Comparison of ENCODE assay signal across 20 cellular contexts in the genomic region with DNA sequence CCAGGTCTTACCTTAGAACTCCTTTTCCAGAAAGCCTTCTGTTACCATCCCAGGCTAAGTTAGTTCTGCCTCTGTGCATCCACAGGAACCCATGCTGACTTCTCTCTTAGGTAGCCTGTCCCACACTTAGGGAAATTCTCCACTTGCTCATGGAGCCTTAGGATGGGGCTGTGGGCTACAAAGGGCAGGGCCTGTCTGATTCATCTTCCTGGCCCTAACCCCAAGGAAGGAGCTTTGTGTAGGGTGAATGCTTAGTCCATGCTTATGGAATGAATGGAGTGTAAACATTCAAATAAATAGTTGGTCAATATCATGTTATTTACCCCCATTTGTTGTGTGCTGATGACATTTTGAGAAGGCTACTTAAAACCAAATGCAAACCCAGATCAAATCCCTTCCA. TPM values are rescaled to one million over a fixed set of nuclear protein-coding genes. Genes with fewer than 3 reads are reported as not detected.
DNase-seq lines count a peak whose midpoint lies in the region; ATAC-seq and TF ChIP-seq lines count a peak whose summit lies in the region.
"Had no signal": no experiment of that assay in that cellular context is flagged by ENCODE, and none has a peak within 500 bp of the region (broad histone marks: within the 10 kb centered on the region; RNA-seq: fewer than 3 reads in every experiment).

No MANE protein-coding gene starts in this region.

- H3K9ac ChIP-seq in mesenchymal stem cell (ENCODE audit: low read length): no peak overlapping the region
- H3K9ac ChIP-seq: SK-N-SH had no signal

- H3K18ac ChIP-seq in mesenchymal stem cell (ENCODE audit: low read depth in 1 of 2, low read length in 2 of 2): peak overlapping the region in 1 of 2 experiments; percentile 30

- no peak overlapping the region for H2AFZ ChIP-seq in mesenchymal stem cell (ENCODE audit: low read depth, low read length)

- H3K14ac ChIP-seq in mesenchymal stem cell (ENCODE audit: low read length in 2 of 2): no peak overlapping the region

- no peak overlapping the region for H2BK5ac ChIP-seq in mesenchymal stem cell (ENCODE audit: low read depth, low read length, poor library complexity, severe bottlenecking)

- H3K4me1 ChIP-seq in mesenchymal stem cell (ENCODE audit: control insufficient read depth, insufficient read depth, low read depth, low read length) (no peaks in the 10 kb centered on the region), upper lobe of left lung (no peaks in the 10 kb centered on the region)

- H2BK12ac ChIP-seq in mesenchymal stem cell (ENCODE audit: low read length in 2 of 2): no peak overlapping the region

- no peak for ATAC-seq in upper lobe of left lung (ENCODE audit: low FRiP score in 2 of 2)
- no peak for ATAC-seq in GM21576 (IDR thresholded peaks at IDR 0.05; ENCODE audit: unreplicated experiment)
- ATAC-seq: K562 had no signal

- H3K9me3 ChIP-seq in mesenchymal stem cell (ENCODE audit: control insufficient read depth, low read length) (peaks cover 5% of the 10 kb centered on the region), upper lobe of left lung (peaks cover 0 to 2% (median 0%) of the 10 kb centered on the region in 4 donors)
- H3K9me3 ChIP-seq: SK-N-SH had no signal

- DNase-seq in AG08395 (ENCODE audit: low spot score): peak; percentile 55
- peak; percentile 41 for DNase-seq in GM04503 (ENCODE audit: low read depth)
- DNase-seq in T1000 (lab: John Stamatoyannopoulos, UW): peak; percentile 30
- DNase-seq in mesenchymal stem cell: peak; percentile 38
- no peak for DNase-seq in upper lobe of left lung
- DNase-seq in NCI-H128 (lab: John Stamatoyannopoulos, UW; ENCODE audit: unreplicated experiment): no peak
- no peak for DNase-seq in DMS 273 treated with DMSO at 0.1 percent for 48 hours (lab: John Stamatoyannopoulos, UW)
- DNase-seq: Calu3; CD4-positive, alpha-beta memory T cell; NCI-H1105; NCI-H1694; NCI-H2081 treated with DMSO at 0.1 percent for 48 hours; SHP77 treated with DMSO at 0.1 percent for 48 hours; SK-N-SH had no signal

- peak overlapping the region in 1 of 2 experiments; percentile 40 for H3K23ac ChIP-seq in mesenchymal stem cell (ENCODE audit: low read length in 2 of 2)

- H3K27me3 ChIP-seq in mesenchymal stem cell (ENCODE audit: control insufficient read depth in 1 of 2, insufficient read depth in 1 of 2, low read length in 2 of 2) (no peaks in the 10 kb centered on the region), upper lobe of left lung (no peaks in the 10 kb centered on the region)

- no peak overlapping the region for H2AK5ac ChIP-seq in mesenchymal stem cell (ENCODE audit: low read length, severe bottlenecking)

- H4K8ac ChIP-seq in mesenchymal stem cell (ENCODE audit: low read length): no peak overlapping the region

- H2BK15ac ChIP-seq in mesenchymal stem cell (ENCODE audit: low read depth, poor library complexity, severe bottlenecking): no peak overlapping the region

- H4K91ac ChIP-seq in mesenchymal stem cell (ENCODE audit: low read length): peak overlapping the region; percentile 47

- H3K36me3 ChIP-seq in mesenchymal stem cell (ENCODE audit: control insufficient read depth in 1 of 2, insufficient read depth in 2 of 2, low read depth in 1 of 2, low read length in 2 of 2) (no peaks in the 10 kb centered on the region), upper lobe of left lung (no peaks in the 10 kb centered on the region)

- no peaks in the 10 kb centered on the region for H3K79me1 ChIP-seq in mesenchymal stem cell (replicated peaks; ENCODE audit: low read length, poor library complexity, severe bottlenecking)

- TF ChIP-seq CTCF in upper lobe of left lung (IDR thresholded peaks at IDR 0.05): no peak

- H3K4me3 ChIP-seq in mesenchymal stem cell (ENCODE audit: insufficient read depth in 1 of 2, low read depth in 1 of 2, low read length in 2 of 2) (no peak overlapping the region), upper lobe of left lung (no peak overlapping the region)
- H3K4me3 ChIP-seq: K562 had no signal

- H3K4ac ChIP-seq in mesenchymal stem cell (ENCODE audit: low read depth in 1 of 2, low read length in 2 of 2): no peak overlapping the region

- H3K4me2 ChIP-seq in mesenchymal stem cell (ENCODE audit: low read length, poor library complexity, severe bottlenecking): no peak overlapping the region
- H3K4me2 ChIP-seq: SK-N-SH had no signal

- H3K27ac ChIP-seq in mesenchymal stem cell (ENCODE audit: low read length, poor library complexity, severe bottlenecking) (no peak overlapping the region), upper lobe of left lung (no peak overlapping the region)
- H3K27ac ChIP-seq: 22Rv1 had no signal

- TF ChIP-seq POLR2A in upper lobe of left lung (IDR thresholded peaks at IDR 0.05): no peak

- TF ChIP-seq EP300 in upper lobe of left lung (IDR thresholded peaks at IDR 0.05): no peak

- no peak overlapping the region for H2BK120ac ChIP-seq in mesenchymal stem cell (ENCODE audit: low read depth, low read length)

RNA-seq across cellular contexts. Expression of a gene that starts 54.7 kb away (rescaled TPM):
- not detected for polyA plus RNA-seq in mesenchymal stem cell (2013, experiment 1 of 2)
- polyA plus RNA-seq in mesenchymal stem cell (2013, experiment 2 of 2): not detected
- under 1 TPM in 1 of 6 donors, not detected in 5; 0.09 TPM for total RNA-seq in upper lobe of left lung
- total RNA-seq: Calu3; CD4-positive, alpha-beta memory T cell; G401; H4; K562; NCI-H460 had no signal
- polyA plus RNA-seq: CD4-positive, alpha-beta memory T cell; K562; SK-N-SH had no signal

Comparison
In these comparisons a context has a peak if more than half of its experiments do, and no peak if none do; other contexts are left out.
1. DNase-seq: peak in AG08395 (single experiment), GM04503 (single experiment), T1000 (single experiment) and mesenchymal stem cell (single experiment); none in upper lobe of left lung (0 of 2), NCI-H128 (single experiment) and DMS 273 treated with DMSO at 0.1 percent for 48 hours (single experiment).